In genomic region chr5:50849554-50849953, GRCh38 we compare ENCODE assay signal across 26 cellular contexts.
A peak's percentile ranks its signal among the peaks of the same experiment; 100 is the strongest.
DNase-seq lines count a peak whose midpoint lies in the region; ATAC-seq, FAIRE-seq and TF ChIP-seq lines count a peak whose summit lies in the region.
"Had no signal": no experiment of that assay in that cellular context is flagged by ENCODE, and none has a peak within 500 bp of the region (broad histone marks: within the 10 kb centered on the region; RNA-seq: fewer than 3 reads in every experiment).

No MANE protein-coding gene starts in this region.

- in situ Hi-C loops in HepG2 (cut with HindIII; ENCODE audit: extremely low pct_ligation_motif_present, low pct_unique_long_range_greater_than_20kb), result no loop called here

- no TSS peak for BruUV-seq in HepG2 (replicated peaks; lab: Mats Ljungman, UMichigan)

- H2AFZ ChIP-seq in HepG2 (ENCODE audit: low read length) (no peak overlapping the region), SK-N-SH (ENCODE audit: low read depth) (no peak overlapping the region)
- H2AFZ ChIP-seq: GM23338 had no signal

- H3K4me1 Mint-ChIP-seq in stimulated activated naive CD8-positive, alpha-beta T cell treated with anti-CD3 and anti-CD28 coated beads, Interleukin-15, amount 100 ng/mL, for 72 hours, result no peaks in the 10 kb centered on the region
- H3K4me1 Mint-ChIP-seq: GM23338, H9 had no signal

- DNase-seq in stimulated activated naive CD8-positive, alpha-beta T cell treated with anti-CD3 and anti-CD28 coated beads, Interleukin-15, amount 100 ng/mL, for 72 hours, result no peak
- no peak for DNase-seq in stimulated activated naive CD8-positive, alpha-beta T cell treated with anti-CD3 and anti-CD28 coated beads, Interleukin-15, Interleukin-2, amounts not matched to agents 100 U/mL and 50 U/mL, for 24 hours
- DNase-seq in HepG2 (ENCODE audit: low spot score) (peak; percentile 2), mucosa of descending colon (no peak), SK-N-SH (no peak), HT-29 (ENCODE audit: low spot score) (no peak), T1000 (lab: John Stamatoyannopoulos, UW) (no peak)
- DNase-seq: ACHN; AML-193; BE2C; CD4-positive, alpha-beta T cell; CD8-positive, alpha-beta memory T cell; DMS 273 treated with DMSO at 0.1 percent for 48 hours; DMS79; EL; GDM1; H9 had no signal

- H3K36me3 ChIP-seq in HepG2 (replicated peaks in 1 of 2; ENCODE audit: control insufficient read depth in 1 of 2, insufficient read depth in 2 of 2, low read length in 2 of 2), result no peaks in the 10 kb centered on the region
- H3K36me3 ChIP-seq in mucosa of descending colon (ENCODE audit: low read depth), result no peaks in the 10 kb centered on the region
- H3K36me3 ChIP-seq in SK-N-SH (replicated peaks in 1 of 2; ENCODE audit: control insufficient read depth in 1 of 2, insufficient read depth in 2 of 2, low read length in 1 of 2), result peaks cover 0 to 13% of the 10 kb centered on the region in 2 experiments
- H3K36me3 ChIP-seq: BE2C had no signal

- FAIRE-seq in HepG2 (lab: Jason Lieb, UNC), result no peak
- FAIRE-seq: A549, D721Med, GM12878, GM18507 had no signal

- no peak overlapping the region for H3K4me3 Mint-ChIP-seq in stimulated activated naive CD8-positive, alpha-beta T cell treated with anti-CD3 and anti-CD28 coated beads, Interleukin-15, amount 100 ng/mL, for 72 hours
- H3K4me3 Mint-ChIP-seq: CD14-positive monocyte; CD4-positive, alpha-beta T cell; CD8-positive, alpha-beta memory T cell; GM23338; H9 had no signal

- CTCF ChIA-PET in HepG2 (lab: Yijun Ruan, JAX; ENCODE audit: low intra/inter-chr PET ratio, low total read pairs), result no interaction called here
- CTCF ChIA-PET in SK-N-SH (lab: Yijun Ruan, JAX), result interaction anchor here (1.1 kb wide), 1 partner anchor 13 kb away, joined by 3 read pairs; no protein-coding TSS in a partner anchor

- TF ChIP-seq CTCF in HepG2 (CRISPR knock-in tag; IDR thresholded peaks at IDR 0.05), result no peak
- TF ChIP-seq CTCF in mucosa of descending colon (IDR thresholded peaks at IDR 0.05), result no peak
- TF ChIP-seq CTCF in SK-N-SH (IDR thresholded peaks at IDR 0.05), result no peak

- no peak overlapping the region for H3K27ac Mint-ChIP-seq in stimulated activated naive CD8-positive, alpha-beta T cell treated with anti-CD3 and anti-CD28 coated beads, Interleukin-15, amount 100 ng/mL, for 72 hours
- H3K27ac Mint-ChIP-seq: CD14-positive monocyte; CD4-positive, alpha-beta T cell; CD8-positive, alpha-beta memory T cell; GM23338; H9 had no signal

- no peaks in the 10 kb centered on the region for H3K9me2 ChIP-seq in SK-N-SH

- no peak overlapping the region for H3K4me3 ChIP-seq in HepG2 (replicated peaks in 1 of 3; ENCODE audit: insufficient read depth in 1 of 3, low read depth in 2 of 3, low read length in 3 of 3)
- no peak overlapping the region for H3K4me3 ChIP-seq in mucosa of descending colon
- no peak overlapping the region for H3K4me3 ChIP-seq in SK-N-SH (ENCODE audit: low read depth in 2 of 2, low read length in 1 of 2)
- H3K4me3 ChIP-seq: A549; BLaER1 treated with 17β-estradiol and CSF1 and Interleukin-3, amounts not matched to agents 10 nM and 100 nM; GM12878; GM23338 had no signal

- intact Hi-C loops in HepG2 (cut with micrococcal nuclease; ENCODE audit: unreplicated experiment) (no loop called here), mucosa of descending colon (cut with DNase I, micrococcal nuclease) (no loop called here)

- H3K9me3 ChIP-seq in HepG2 (ENCODE audit: low read length), result no peaks in the 10 kb centered on the region
- no peaks in the 10 kb centered on the region for H3K9me3 ChIP-seq in mucosa of descending colon
- no peaks in the 10 kb centered on the region for H3K9me3 ChIP-seq in SK-N-SH
- H3K9me3 ChIP-seq: A549; BE2C; BLaER1 treated with 17β-estradiol and CSF1 and Interleukin-3, amounts not matched to agents 10 nM and 100 nM had no signal

- H3K27ac ChIP-seq in HepG2 (ENCODE audit: extremely low read length, insufficient read depth, low read length) (no peak overlapping the region), SK-N-SH (ENCODE audit: low read depth in 2 of 2, low read length in 1 of 2) (no peak overlapping the region)
- H3K27ac ChIP-seq: 22Rv1; A549; BLaER1 treated with 17β-estradiol and CSF1 and Interleukin-3, amounts not matched to agents 10 nM and 100 nM had no signal

- no peak for TF ChIP-seq RAD21 in HepG2 (CRISPR knock-in tag; IDR thresholded peaks at IDR 0.05)
- no peak for TF ChIP-seq RAD21 in SK-N-SH (IDR thresholded peaks at IDR 0.05; ENCODE audit: low read length)

- ATAC-seq in stimulated activated naive CD8-positive, alpha-beta T cell treated with anti-CD3 and anti-CD28 coated beads, Interleukin-15, amount 100 ng/mL, for 72 hours, result peak; percentile 33
- no peak for ATAC-seq in stimulated activated naive CD8-positive, alpha-beta T cell treated with anti-CD3 and anti-CD28 coated beads, Interleukin-15, Interleukin-2, amounts not matched to agents 100 U/mL and 50 U/mL, for 24 hours
- ATAC-seq in HepG2 (peak; percentile 49), mucosa of descending colon (peak; percentile 38)
- ATAC-seq: A549, GM12878, HCT116 had no signal

- H3F3A ChIP-seq in SK-N-SH (replicated peaks; ENCODE audit: insufficient read depth), result no peaks in the 10 kb centered on the region

- 0% methylated on average over 3 of the region's 3 CpGs for WGBS in HepG2 (ENCODE audit: low lambda C conversion rate)
- 84% methylated on average over 3 of the region's 3 CpGs for WGBS in SK-N-SH (ENCODE audit: low lambda C conversion rate)

- H3K9me3 Mint-ChIP-seq in stimulated activated naive CD8-positive, alpha-beta T cell treated with anti-CD3 and anti-CD28 coated beads, Interleukin-15, amount 100 ng/mL, for 72 hours, result no peaks in the 10 kb centered on the region
- H3K9me3 Mint-ChIP-seq: CD4-positive, alpha-beta T cell; CD8-positive, alpha-beta memory T cell; GM23338; H9 had no signal

- no peaks in the 10 kb centered on the region for H4K20me1 ChIP-seq in HepG2 (ENCODE audit: insufficient read depth, low read length)
- H4K20me1 ChIP-seq in SK-N-SH (ENCODE audit: insufficient read depth), result no peaks in the 10 kb centered on the region
- H4K20me1 ChIP-seq: BLaER1 treated with 17β-estradiol and CSF1 and Interleukin-3, amounts not matched to agents 10 nM and 100 nM had no signal

- H3K27me3 ChIP-seq in HepG2 (ENCODE audit: control insufficient read depth in 1 of 2, insufficient read depth in 2 of 2, low read length in 2 of 2) (no peaks in the 10 kb centered on the region), SK-N-SH (ENCODE audit: insufficient read depth) (no peaks in the 10 kb centered on the region)
- H3K27me3 ChIP-seq: BLaER1 treated with 17β-estradiol and CSF1 and Interleukin-3, amounts not matched to agents 10 nM and 100 nM had no signal

- no peak overlapping the region for H3K4me2 ChIP-seq in HepG2 (ENCODE audit: low read depth, low read length)
- H3K4me2 ChIP-seq in SK-N-SH, result no peak overlapping the region
- H3K4me2 ChIP-seq: A549; BLaER1 treated with 17β-estradiol and CSF1 and Interleukin-3, amounts not matched to agents 10 nM and 100 nM; GM23338 had no signal

- TF ChIP-seq EP300 in HepG2 (IDR thresholded peaks at IDR 0.05; ENCODE audit: low read depth in 2 of 2, low read length in 2 of 2) (no peak), HepG2 (CRISPR knock-in tag; IDR thresholded peaks at IDR 0.05; ENCODE audit: borderline replicate concordance) (no peak), SK-N-SH (IDR thresholded peaks at IDR 0.05; ENCODE audit: borderline replicate concordance in 1 of 2, low read depth in 1 of 2, low read length in 1 of 2) (no peak)

- TF ChIP-seq POLR2A in HepG2 (IDR thresholded peaks at IDR 0.05; ENCODE audit: insufficient read depth in 1 of 2, low read depth in 2 of 2, low read length in 2 of 2), result no peak

- H3K4me1 ChIP-seq in HepG2 (ENCODE audit: insufficient read depth, low read length) (0 out of 2 replicates have a peak, but pooled peaks cover 8% of the 10 kb centered on the region), mucosa of descending colon (ENCODE audit: low read depth) (no peaks in the 10 kb centered on the region), SK-N-SH (ENCODE audit: control insufficient read depth in 1 of 2, insufficient read depth in 2 of 2, low read depth in 1 of 2, low read length in 1 of 2) (peaks cover 0 to 3% of the 10 kb centered on the region in 2 experiments; a peak in 2 of 4 replicates)
- H3K4me1 ChIP-seq: A549, BE2C had no signal

- H3K79me2 ChIP-seq in HepG2 (ENCODE audit: insufficient read depth, low read length), result no peaks in the 10 kb centered on the region
- H3K79me2 ChIP-seq in SK-N-SH (ENCODE audit: insufficient read depth), result no peaks in the 10 kb centered on the region

- POLR2A ChIA-PET in HepG2 (lab: Yijun Ruan, JAX), result no interaction called here
- POLR2A ChIA-PET in SK-N-SH (lab: Yijun Ruan, JAX), result no interaction called here

- H3K27me3 Mint-ChIP-seq in stimulated activated naive CD8-positive, alpha-beta T cell treated with anti-CD3 and anti-CD28 coated beads, Interleukin-15, amount 100 ng/mL, for 72 hours, result no peaks in the 10 kb centered on the region
- H3K27me3 Mint-ChIP-seq: CD4-positive, alpha-beta T cell; CD8-positive, alpha-beta memory T cell had no signal

- H3K9ac ChIP-seq in HepG2 (ENCODE audit: insufficient read depth, low read depth, low read length) (no peak overlapping the region), SK-N-SH (no peak overlapping the region)
- H3K9ac ChIP-seq: BLaER1 treated with 17β-estradiol and CSF1 and Interleukin-3, amounts not matched to agents 10 nM and 100 nM had no signal

TF ChIP-seq in HepG2, 621 proteins besides CTCF, POLR2A, EP300 and RAD21:
- no peak for TF ChIP-seq TCF12 (IDR thresholded peaks at IDR 0.05)
- TF ChIP-seq TCF12 (CRISPR knock-in tag; IDR thresholded peaks at IDR 0.05), result no peak
- TF ChIP-seq NFYC (CRISPR knock-in tag; IDR thresholded peaks at IDR 0.05), result no peak

TF ChIP-seq in SK-N-SH, 30 proteins besides CTCF, POLR2A, EP300 and RAD21 (continues in another document):
- TF ChIP-seq RCOR1 (IDR thresholded peaks at IDR 0.05; ENCODE audit: low read length), result no peak
- no peak for TF ChIP-seq YY1 (IDR thresholded peaks at IDR 0.05; ENCODE audit: low read depth)
- no peak for TF ChIP-seq IRF3 (IDR thresholded peaks at IDR 0.05; ENCODE audit: low read depth, low read length)
- TF ChIP-seq USF1 (IDR thresholded peaks at IDR 0.05; ENCODE audit: borderline replicate concordance, low read depth), result no peak
